9 cellular contexts compared by ENCODE assay signal in the genomic region with DNA sequence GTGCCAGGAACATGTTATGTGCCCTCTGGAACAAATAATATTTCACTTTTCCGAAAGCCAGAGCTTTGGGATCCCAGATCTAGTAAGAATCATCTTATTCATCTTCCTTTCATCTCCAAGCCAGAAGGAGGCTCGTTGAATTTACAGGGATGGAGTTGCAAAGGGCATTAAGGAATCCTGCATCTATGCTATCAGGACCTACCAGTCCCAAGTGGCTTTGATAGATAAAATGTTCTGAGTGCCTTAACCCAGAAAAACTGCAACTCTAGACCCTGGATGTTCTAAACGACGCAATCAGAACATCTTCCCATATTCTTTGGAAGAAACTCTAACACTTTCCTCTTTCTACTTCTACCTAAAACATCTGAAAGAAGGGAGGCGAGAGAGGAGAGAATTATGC. TPM values are rescaled to one million over a fixed set of nuclear protein-coding genes. Genes with fewer than 3 reads are reported as not detected.
"Had no signal": no experiment of that assay in that cellular context is flagged by ENCODE, and none has a peak within 500 bp of the region (broad histone marks: within the 10 kb centered on the region; RNA-seq: fewer than 3 reads in every experiment).

No MANE protein-coding gene starts in this region.

- H3K4me1 Mint-ChIP-seq: IgD-negative memory B cell had no signal

- H3K4me2 ChIP-seq: KMS-11 had no signal

- H3K9ac ChIP-seq: KMS-11 had no signal

- FAIRE-seq: HepG2, HTR-8/SVneo had no signal

- H3K27ac Mint-ChIP-seq: IgD-negative memory B cell had no signal

- H3K27ac ChIP-seq: HL-60, KMS-11 had no signal

- H3K4me3 Mint-ChIP-seq: IgD-negative memory B cell had no signal

- H3K9me3 Mint-ChIP-seq: IgD-negative memory B cell had no signal

- ATAC-seq: HepG2 had no signal

- H3K27me3 Mint-ChIP-seq: IgD-negative memory B cell had no signal

- DNase-seq: IMR-90, KBM-7, KG1 had no signal

RNA-seq across cellular contexts. Expression of gene EDDM13, which starts 9.2 kb away (rescaled TPM):
- total RNA-seq: HepG2, HT-29, IMR-90 had no signal
- polyA plus RNA-seq: HepG2, IgD-negative memory B cell, IMR-90 had no signal
